12 cellular contexts compared by ENCODE assay signal in the genomic region with DNA sequence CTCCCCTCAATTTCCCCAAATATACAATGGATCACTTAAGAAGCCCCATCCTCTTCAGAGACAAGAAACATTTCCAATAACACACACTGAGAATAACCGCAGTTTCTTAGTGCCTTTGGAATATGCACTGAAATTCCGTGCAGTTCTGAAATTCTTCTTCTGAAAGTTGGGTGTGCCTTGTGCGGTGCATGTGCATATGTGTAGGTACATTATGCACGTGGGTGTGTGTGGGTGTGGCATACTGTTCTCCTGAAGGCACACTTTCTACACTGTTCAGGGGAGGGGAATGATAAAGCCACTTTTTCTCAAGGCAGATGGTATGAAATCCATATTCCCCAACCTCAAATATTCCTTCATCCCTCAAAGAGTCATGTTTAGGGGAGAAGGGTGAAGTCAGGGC. TPM values are rescaled to one million over a fixed set of nuclear protein-coding genes. Genes with fewer than 3 reads are reported as not detected.
DNase-seq lines count a peak whose midpoint lies in the region; ATAC-seq and TF ChIP-seq lines count a peak whose summit lies in the region.
"Had no signal": no experiment of that assay in that cellular context is flagged by ENCODE, and none has a peak within 500 bp of the region (broad histone marks: within the 10 kb centered on the region; RNA-seq: fewer than 3 reads in every experiment).

No MANE protein-coding gene starts in this region.

- H3K27me3 Mint-ChIP-seq in CD4-positive, alpha-beta memory T cell, result peaks cover 3% of the 10 kb centered on the region in 2 donors

- in situ Hi-C loops in mammary epithelial cell (cut with MboI; ENCODE audit: low sequenced_read_pairs in 2 of 2), result loop anchor here in 1 of 2 donors (5.0 kb wide), 1 partner anchor 55 kb away; no protein-coding TSS in a partner anchor

- peaks cover 46% of the 10 kb centered on the region for H3K79me2 ChIP-seq in mammary epithelial cell (ENCODE audit: insufficient read depth, low read length)

- intact Hi-C loops in CD4-positive, alpha-beta memory T cell (cut with micrococcal nuclease), result loop anchor here (2.0 to 5.0 kb wide), 3 partner anchors 471 to 735 kb away; a partner anchor contains a TSS
- intact Hi-C loops in mammary epithelial cell (cut with micrococcal nuclease), result loop anchor here (2.0 to 5.0 kb wide), 2 partner anchors 125 to 370 kb away; a partner anchor contains a TSS
- intact Hi-C loops in mucosa of descending colon (cut with DNase I, micrococcal nuclease), result no loop called here

- no peaks in the 10 kb centered on the region for H4K20me1 ChIP-seq in mammary epithelial cell (ENCODE audit: insufficient read depth, low read length)
- H4K20me1 ChIP-seq: BLaER1 treated with 17β-estradiol and CSF1 and Interleukin-3, amounts not matched to agents 10 nM and 100 nM had no signal

- H3K27me3 ChIP-seq in CD4-positive, alpha-beta memory T cell (ENCODE audit: insufficient read depth, low read length), result peaks cover 6% of the 10 kb centered on the region
- H3K27me3 ChIP-seq in HUES48 (ENCODE audit: control insufficient read depth, insufficient read depth, low read length) (peaks cover 15% of the 10 kb centered on the region), mammary epithelial cell (ENCODE audit: insufficient read depth, low read length) (no peaks in the 10 kb centered on the region)
- H3K27me3 ChIP-seq: ascending aorta had no signal

- no peak overlapping the region for H3K27ac ChIP-seq in CD4-positive, alpha-beta memory T cell (ENCODE audit: low read depth, low read length)
- no peak overlapping the region for H3K27ac ChIP-seq in HUES48 (ENCODE audit: low read depth, low read length)
- H3K27ac ChIP-seq in mammary epithelial cell (ENCODE audit: insufficient read depth, low read depth, low read length), result no peak overlapping the region
- H3K27ac ChIP-seq: BLaER1 treated with 17β-estradiol and CSF1 and Interleukin-3, amounts not matched to agents 10 nM and 100 nM; neutrophil had no signal

- POLR2A ChIA-PET in CD4-positive, alpha-beta memory T cell (lab: Charles Lee; ENCODE audit: partially characterized antibody), result interaction anchor here (1.0 kb wide), 1 partner anchor 10 kb away, joined by 3 read pairs; no protein-coding TSS in a partner anchor

- no peak overlapping the region for H3K27ac Mint-ChIP-seq in CD4-positive, alpha-beta memory T cell

- no peak for TF ChIP-seq POLR2A in GM18505 (IDR thresholded peaks at IDR 0.05; ENCODE audit: borderline replicate concordance, extremely low read depth, insufficient read depth, insufficient read length)

- H2AFZ ChIP-seq in mammary epithelial cell (ENCODE audit: low read depth, low read length), result no peak overlapping the region

- TF ChIP-seq CTCF in mammary epithelial cell (conservative IDR thresholded peaks at IDR 0.05 in 1 of 2, IDR thresholded peaks at IDR 0.05 in 1 of 2; ENCODE audit: extremely low read depth in 1 of 2, insufficient read depth in 1 of 2, low read depth in 1 of 2, low read length in 2 of 2) (no peak), mucosa of descending colon (IDR thresholded peaks at IDR 0.05) (no peak)

- H3K4me2 ChIP-seq in mammary epithelial cell (ENCODE audit: insufficient read depth, low read depth, low read length), result peak overlapping the region; percentile 91

- ATAC-seq in mucosa of descending colon (peak; percentile 46), GM18505 (IDR thresholded peaks at IDR 0.05; ENCODE audit: unreplicated experiment) (no peak)

- peaks cover 9% of the 10 kb centered on the region for H3K4me1 ChIP-seq in CD4-positive, alpha-beta memory T cell (ENCODE audit: insufficient read depth, low read length)
- peaks cover 18% of the 10 kb centered on the region for H3K4me1 ChIP-seq in HUES48 (ENCODE audit: control insufficient read depth, insufficient read depth, low read length)
- peaks cover 8% of the 10 kb centered on the region for H3K4me1 ChIP-seq in mammary epithelial cell (ENCODE audit: insufficient read depth, low read length)
- peaks cover 6% of the 10 kb centered on the region for H3K4me1 ChIP-seq in mucosa of descending colon (ENCODE audit: low read depth)
- H3K4me1 ChIP-seq: ascending aorta had no signal

- peaks cover 0 to 1% (median 0%) of the 10 kb centered on the region in 8 donors for H3K9me3 Mint-ChIP-seq in CD4-positive, alpha-beta memory T cell

- H3K36me3 Mint-ChIP-seq in CD4-positive, alpha-beta memory T cell, result peaks cover 0 to 3% of the 10 kb centered on the region in 2 donors

- dilution Hi-C loops in mammary epithelial cell (cut with HindIII; ENCODE audit: low sequenced_read_pairs), result no loop called here

- no peaks in the 10 kb centered on the region for H3K9me3 ChIP-seq in CD4-positive, alpha-beta memory T cell (ENCODE audit: control insufficient read depth in 1 of 2, low read length in 2 of 2)
- no peaks in the 10 kb centered on the region for H3K9me3 ChIP-seq in HUES48 (ENCODE audit: control insufficient read depth, insufficient read depth, low read length)
- no peaks in the 10 kb centered on the region for H3K9me3 ChIP-seq in mammary epithelial cell (replicated peaks; ENCODE audit: insufficient read depth, low read length)
- H3K9me3 ChIP-seq in mucosa of descending colon, result no peaks in the 10 kb centered on the region
- H3K9me3 ChIP-seq: ascending aorta, neutrophil had no signal

- peak overlapping the region; percentile 90 to 100 (median 97) for H3K4me3 Mint-ChIP-seq in CD4-positive, alpha-beta memory T cell

- no TSS peak for BruUV-seq in mammary epithelial cell (replicated peaks; lab: Mats Ljungman, UMichigan)

- no peak overlapping the region for H3K9ac ChIP-seq in HUES48 (ENCODE audit: low read depth, low read length)
- peak overlapping the region; percentile 96 for H3K9ac ChIP-seq in mammary epithelial cell (ENCODE audit: insufficient read depth, low read length)
- H3K9ac ChIP-seq: BLaER1 treated with 17β-estradiol and CSF1 and Interleukin-3, amounts not matched to agents 10 nM and 100 nM had no signal

- WGBS in mammary epithelial cell (ENCODE audit: low coverage, missing lambda C conversion rate), result 81% methylated on average over 4 of the region's 4 CpGs

- H3K36me3 ChIP-seq in CD4-positive, alpha-beta memory T cell (ENCODE audit: insufficient read depth, low read length), result no peaks in the 10 kb centered on the region
- H3K36me3 ChIP-seq in HUES48 (ENCODE audit: control insufficient read depth, insufficient read depth, low read length) (no peaks in the 10 kb centered on the region), mammary epithelial cell (ENCODE audit: insufficient read depth, low read length) (no peaks in the 10 kb centered on the region), mucosa of descending colon (ENCODE audit: low read depth) (no peaks in the 10 kb centered on the region)
- H3K36me3 ChIP-seq: ascending aorta; BLaER1 treated with 17β-estradiol and CSF1 and Interleukin-3, amounts not matched to agents 10 nM and 100 nM; neutrophil had no signal

- no peak for DNase-seq in CD4-positive, alpha-beta memory T cell
- DNase-seq in mammary epithelial cell, result no peak
- DNase-seq in mucosa of descending colon, result peak in 1 of 3 donors; percentile 85
- DNase-seq in RKO (ENCODE audit: low spot score), result no peak
- no peak for DNase-seq in COLO668 (lab: John Stamatoyannopoulos, UW; ENCODE audit: unreplicated experiment)
- DNase-seq in NCI-H226, result no peak
- DNase-seq: NCI-H1694 had no signal

- CTCF ChIA-PET in CD4-positive, alpha-beta memory T cell (lab: Charles Lee; ENCODE audit: partially characterized antibody), result no interaction called here
- CTCF ChIA-PET in mammary epithelial cell (lab: Charles Lee; ENCODE audit: low non-redundant PET), result no interaction called here

- peaks cover 17 to 23% (median 18%) of the 10 kb centered on the region in 4 donors for H3K4me1 Mint-ChIP-seq in CD4-positive, alpha-beta memory T cell

- H3K4me3 ChIP-seq in CD4-positive, alpha-beta memory T cell (ENCODE audit: low read length in 2 of 2), result no peak overlapping the region
- H3K4me3 ChIP-seq in HUES48 (ENCODE audit: low read depth, low read length), result peak overlapping the region; percentile 95; the same call in 1 of the 2 replicates
- peak overlapping the region; percentile 69 to 90 (median 77) for H3K4me3 ChIP-seq in mammary epithelial cell (replicated peaks in 1 of 3; ENCODE audit: insufficient read depth in 1 of 3, low read depth in 2 of 3, low read length in 3 of 3)
- H3K4me3 ChIP-seq in mucosa of descending colon, result no peak overlapping the region

RNA-seq across cellular contexts. Expression of a gene that starts 1.7 kb away (rescaled TPM):
- 1 to 10 TPM; 2.6 to 4.0 TPM for total RNA-seq in CD4-positive, alpha-beta memory T cell
- polyA plus RNA-seq in CD4-positive, alpha-beta memory T cell, result under 1 TPM; 0.39 to 0.86 TPM
- total RNA-seq in mammary epithelial cell, result 10 to 100 TPM; 17.0 to 27.7 TPM
- polyA plus RNA-seq in mammary epithelial cell, result 2.8 TPM
- polyA minus RNA-seq in mammary epithelial cell, result 17.1 TPM
- 10 to 100 TPM; 22.4 to 79.3 (median 26.1) TPM for total RNA-seq in mucosa of descending colon

Comparison
In these comparisons a context has a peak if more than half of its experiments do, and no peak if none do; other contexts are left out.
1. H3K4me3 ChIP-seq: peak in HUES48 (single experiment) and mammary epithelial cell (3 of 3); none in CD4-positive, alpha-beta memory T cell (0 of 2) and mucosa of descending colon (single experiment).
2. intact Hi-C loops: an anchor here in CD4-positive, alpha-beta memory T cell (2.0 to 5.0 kb wide) and mammary epithelial cell (2.0 to 5.0 kb wide); none called in mucosa of descending colon.